ENCODE assay signal across 11 cellular contexts in genomic region chr2:215900865-215901264, GRCh38.
DNase-seq lines count a peak whose midpoint lies in the region; ATAC-seq and TF ChIP-seq lines count a peak whose summit lies in the region.
"Had no signal": no experiment of that assay in that cellular context is flagged by ENCODE, and none has a peak within 500 bp of the region (broad histone marks: within the 10 kb centered on the region; RNA-seq: fewer than 3 reads in every experiment).

No MANE protein-coding gene starts in this region.

- no peaks in the 10 kb centered on the region for H3K9me3 ChIP-seq in uterus

- no peak overlapping the region for H3K27ac ChIP-seq in uterus

- intact Hi-C loops in uterus (cut with DNase I; ENCODE audit: low total_unique reads) = no loop called here

- ATAC-seq in GM18858 (IDR thresholded peaks at IDR 0.05; ENCODE audit: unreplicated experiment) (peak; percentile 84), GM21717 (IDR thresholded peaks at IDR 0.05; ENCODE audit: unreplicated experiment) (peak; percentile 91), HG03439 (IDR thresholded peaks at IDR 0.05; ENCODE audit: unreplicated experiment) (peak; percentile 64)
- ATAC-seq: activated naive CD4-positive, alpha-beta T cell treated with anti-CD3 and anti-CD28 coated beads, Interleukin-2, amount 50 U/mL, for 72 hours had no signal

- no peak for TF ChIP-seq CTCF in uterus (IDR thresholded peaks at IDR 0.05)

- H3K4me1 ChIP-seq in uterus = peaks cover 0 to 9% of the 10 kb centered on the region in 2 donors

- no peak for TF ChIP-seq POLR2A in uterus (IDR thresholded peaks at IDR 0.05)

- H3K36me3 ChIP-seq in uterus = no peaks in the 10 kb centered on the region

- no peaks in the 10 kb centered on the region for H3K27me3 ChIP-seq in uterus

- H3K4me3 ChIP-seq in uterus = no peak overlapping the region

- DNase-seq in glomerular endothelial cell (ENCODE audit: extremely low read depth, low read depth, low spot score) (peak; percentile 31), uterus (no peak)
- no peak for DNase-seq in activated CD4-positive, CD25-positive, alpha-beta regulatory T cell (lab: John Stamatoyannopoulos, UW)
- no peak for DNase-seq in activated CD4-positive, alpha-beta T cell treated with anti-CD3 and anti-CD28 coated beads for 48 hours
- no peak for DNase-seq in activated naive CD4-positive, alpha-beta T cell (lab: John Stamatoyannopoulos, UW)
- DNase-seq: CD8-positive, alpha-beta memory T cell; NCI-H2081 had no signal
